In genomic region chr13:79723462-79724116, GRCh38 we compare ENCODE assay signal across 18 cellular contexts.
DNase-seq lines count a peak whose midpoint lies in the region; ATAC-seq, FAIRE-seq and TF ChIP-seq lines count a peak whose summit lies in the region.
"Had no signal": no experiment of that assay in that cellular context is flagged by ENCODE, and none has a peak within 500 bp of the region (broad histone marks: within the 10 kb centered on the region; RNA-seq: fewer than 3 reads in every experiment).

No MANE protein-coding gene starts in this region.

- TF ChIP-seq POLR2A in breast epithelium (IDR thresholded peaks at IDR 0.05) = no peak

- H3K9me3 ChIP-seq in right atrium auricular region = no peaks in the 10 kb centered on the region
- no peaks in the 10 kb centered on the region for H3K9me3 ChIP-seq in upper lobe of right lung
- no peaks in the 10 kb centered on the region for H3K9me3 ChIP-seq in breast epithelium

- H3K36me3 Mint-ChIP-seq in nephron progenitor cell (ENCODE audit: low read depth) = no peaks in the 10 kb centered on the region
- H3K36me3 Mint-ChIP-seq: CD8-positive, alpha-beta memory T cell had no signal

- no peak for TF ChIP-seq CTCF in right atrium auricular region (IDR thresholded peaks at IDR 0.05)
- TF ChIP-seq CTCF in nephron progenitor cell (IDR thresholded peaks at IDR 0.05) = no peak
- TF ChIP-seq CTCF in upper lobe of right lung (IDR thresholded peaks at IDR 0.05) = no peak
- TF ChIP-seq CTCF in breast epithelium (IDR thresholded peaks at IDR 0.05) = no peak

- DNase-seq in Right ventricle myocardium superior = peak; percentile 39
- no peak for DNase-seq in right atrium auricular region (ENCODE audit: low spot score)
- no peak for DNase-seq in left cardiac atrium
- no peak for DNase-seq in nephron progenitor cell
- DNase-seq in upper lobe of right lung = no peak
- DNase-seq in RCC 7860 (ENCODE audit: low spot score) = no peak
- DNase-seq in breast epithelium (ENCODE audit: low spot score in 2 of 2) = no peak
- no peak for DNase-seq in SIG-M5 treated with dmso at 0.1 percent for 504 hours (lab: John Stamatoyannopoulos, UW; ENCODE audit: unreplicated experiment)
- DNase-seq: activated B cell treated with CpG ODN at 0.5 μM for 24 hours; activated effector memory CD4-positive, alpha-beta T cell treated with anti-CD3 and anti-CD28 coated beads, Interleukin-2, amount 50 U/mL, for 16 hours; CD8-positive, alpha-beta memory T cell; effector CD4-positive, alpha-beta T cell; H7; NCI-H187 treated with DMSO at 0.1 percent for 48 hours; NCI-H774; stimulated activated naive CD4-positive, alpha-beta T cell treated with Interleukin-2 at 50 U/mL for 16 hours had no signal

- no peaks in the 10 kb centered on the region for H3K36me3 ChIP-seq in right atrium auricular region
- no peaks in the 10 kb centered on the region for H3K36me3 ChIP-seq in upper lobe of right lung
- H3K36me3 ChIP-seq in breast epithelium = no peaks in the 10 kb centered on the region

- H3K27ac ChIP-seq in right atrium auricular region (peak overlapping the region in 1 of 2 donors; percentile 44), upper lobe of right lung (no peak overlapping the region), breast epithelium (peak overlapping the region in 1 of 2 donors; percentile 27)

- FAIRE-seq in RCC 7860 (lab: Jason Lieb, UNC) = no peak
- FAIRE-seq: urothelium cell line had no signal

- H3K27me3 ChIP-seq in right atrium auricular region (no peaks in the 10 kb centered on the region), upper lobe of right lung (no peaks in the 10 kb centered on the region), breast epithelium (no peaks in the 10 kb centered on the region)

- H3K4me3 Mint-ChIP-seq in nephron progenitor cell = no peak overlapping the region
- H3K4me3 Mint-ChIP-seq: activated B cell treated with CpG ODN at 0.5 μM for 24 hours; CD8-positive, alpha-beta memory T cell had no signal

- ATAC-seq in Right ventricle myocardium superior (ENCODE audit: poor library complexity) (peak; percentile 91), left cardiac atrium (peak; percentile 80 to 88), upper lobe of right lung (peak; percentile 27)

- peaks cover 4% of the 10 kb centered on the region for H3K9me3 Mint-ChIP-seq in nephron progenitor cell

- peak overlapping the region; percentile 51 for H3K27ac Mint-ChIP-seq in nephron progenitor cell
- H3K27ac Mint-ChIP-seq: activated B cell treated with CpG ODN at 0.5 μM for 24 hours; CD8-positive, alpha-beta memory T cell had no signal

- no peak overlapping the region for H3K4me3 ChIP-seq in right atrium auricular region
- no peak overlapping the region for H3K4me3 ChIP-seq in upper lobe of right lung
- H3K4me3 ChIP-seq in breast epithelium = no peak overlapping the region
- H3K4me3 ChIP-seq: lung had no signal

- H3K4me1 ChIP-seq in right atrium auricular region (peaks cover 0 to 21% of the 10 kb centered on the region in 2 donors), upper lobe of right lung (no peaks in the 10 kb centered on the region), breast epithelium (no peaks in the 10 kb centered on the region)

- no peaks in the 10 kb centered on the region for H3K27me3 Mint-ChIP-seq in nephron progenitor cell (ENCODE audit: low read depth, poor library complexity)
- H3K27me3 Mint-ChIP-seq: activated B cell treated with CpG ODN at 0.5 μM for 24 hours; CD8-positive, alpha-beta memory T cell had no signal

- H3K4me1 Mint-ChIP-seq in nephron progenitor cell = peaks cover 14% of the 10 kb centered on the region
- H3K4me1 Mint-ChIP-seq: activated B cell treated with CpG ODN at 0.5 μM for 24 hours; CD8-positive, alpha-beta memory T cell had no signal

- intact Hi-C loops in Right ventricle myocardium superior (cut with DNase I) (no loop called here), left cardiac atrium (cut with DNase I) (no loop called here), upper lobe of right lung (cut with DNase I) (no loop called here), breast epithelium (cut with DNase I; ENCODE audit: low total_unique reads) (no loop called here)

Comparison
In these comparisons a context has a peak if more than half of its experiments do, and no peak if none do; other contexts are left out.
1. ATAC-seq: peak in every context shown above with its lines; median percentile 91 in Right ventricle myocardium superior; 84 in left cardiac atrium; 27 in upper lobe of right lung.